In genomic region chr5:141880961-141881801, GRCh38 we compare ENCODE assay signal across 13 cellular contexts. TPM values are rescaled to one million over a fixed set of nuclear protein-coding genes. Genes with fewer than 3 reads are reported as not detected.
A peak's percentile ranks its signal among the peaks of the same experiment; 100 is the strongest.
DNase-seq lines count a peak whose midpoint lies in the region; ATAC-seq, FAIRE-seq and TF ChIP-seq lines count a peak whose summit lies in the region.
"Had no signal": no experiment of that assay in that cellular context is flagged by ENCODE, and none has a peak within 500 bp of the region (broad histone marks: within the 10 kb centered on the region; RNA-seq: fewer than 3 reads in every experiment).

No MANE protein-coding gene starts in this region.

- H3K27ac ChIP-seq in GM23248 (no peak overlapping the region), hepatocyte (no peak overlapping the region)
- H3K27ac ChIP-seq: cardiac muscle cell had no signal

- H3K4me1 Mint-ChIP-seq in WTC11 = peaks cover 49% of the 10 kb centered on the region
- peaks cover 19% of the 10 kb centered on the region for H3K4me1 Mint-ChIP-seq in activated CD4-positive, alpha-beta memory T cell treated with anti-CD3 and anti-CD28 coated beads for 36 hours (ENCODE audit: low read depth)

- H2AFZ ChIP-seq in GM23248 (no peak overlapping the region), hepatocyte (no peak overlapping the region)

- no peaks in the 10 kb centered on the region for H4K20me1 ChIP-seq in GM23248 (ENCODE audit: insufficient read depth)
- no peaks in the 10 kb centered on the region for H4K20me1 ChIP-seq in hepatocyte (ENCODE audit: insufficient read depth, poor library complexity, severe bottlenecking)

- TF ChIP-seq CTCF in WTC11 (IDR thresholded peaks at IDR 0.05) (no peak), hepatocyte (IDR thresholded peaks at IDR 0.05; ENCODE audit: poor library complexity) (no peak), D721Med (IDR thresholded peaks at IDR 0.05; ENCODE audit: insufficient read depth, missing control alignments) (no peak)

- 0 out of 2 replicates have a peak overlapping the region, but pooled peaks have one; percentile 5 for H3K4me3 Mint-ChIP-seq in WTC11
- no peak overlapping the region for H3K4me3 Mint-ChIP-seq in activated CD4-positive, alpha-beta memory T cell treated with anti-CD3 and anti-CD28 coated beads for 36 hours
- H3K4me3 Mint-ChIP-seq: activated T-cell treated with anti-CD3 and anti-CD28 coated beads, Interleukin-2, amount 50 U/mL, for 72 hours; stimulated activated memory B cell treated with anti-CD40 and anti-IgM and Interleukin-4, amounts not matched to agents 10 μg/mL and 1 μg/mL and 100 μg/mL, for 72 hours had no signal

- peak; percentile 33 for DNase-seq in GM23248
- DNase-seq in WTC11 (ENCODE audit: low spot score) = no peak
- DNase-seq in hepatocyte (ENCODE audit: low spot score) = peak; percentile 3
- DNase-seq in retina = peak; percentile 57
- no peak for DNase-seq in kidney glomerular epithelial cell (lab: John Stamatoyannopoulos, UW)
- no peak for DNase-seq in activated CD4-positive, alpha-beta memory T cell treated with anti-CD3 and anti-CD28 coated beads for 36 hours
- no peak for DNase-seq in D721Med (ENCODE audit: insufficient read length, low spot score)
- DNase-seq: activated T-cell treated with anti-CD3 and anti-CD28 coated beads, Interleukin-2, amount 50 U/mL, for 72 hours; NCI-H146 had no signal

- no peaks in the 10 kb centered on the region for H3K36me3 ChIP-seq in GM23248 (ENCODE audit: low read depth)
- H3K36me3 ChIP-seq in hepatocyte (replicated peaks; ENCODE audit: insufficient read depth, low read depth) = no peaks in the 10 kb centered on the region
- H3K36me3 ChIP-seq: cardiac muscle cell had no signal

- H3K27me3 Mint-ChIP-seq in WTC11 (ENCODE audit: low read depth) = peaks cover 6% of the 10 kb centered on the region; the same call in 1 of the 2 replicates
- peaks cover 69% of the 10 kb centered on the region for H3K27me3 Mint-ChIP-seq in activated CD4-positive, alpha-beta memory T cell treated with anti-CD3 and anti-CD28 coated beads for 36 hours

- H3K9ac ChIP-seq in GM23248 = no peak overlapping the region

- H3K4me1 ChIP-seq in GM23248 (ENCODE audit: insufficient read depth) (peaks cover 7% of the 10 kb centered on the region; the same call in 1 of the 2 replicates), hepatocyte (ENCODE audit: insufficient read depth) (peaks cover 17% of the 10 kb centered on the region)

- H3K36me3 Mint-ChIP-seq in WTC11 = peaks cover 5% of the 10 kb centered on the region; the same call in 1 of the 2 replicates
- no peaks in the 10 kb centered on the region for H3K36me3 Mint-ChIP-seq in activated CD4-positive, alpha-beta memory T cell treated with anti-CD3 and anti-CD28 coated beads for 36 hours
- H3K36me3 Mint-ChIP-seq: stimulated activated memory B cell treated with anti-CD40 and anti-IgM and Interleukin-4, amounts not matched to agents 10 μg/mL and 1 μg/mL and 100 μg/mL, for 72 hours had no signal

- CTCF ChIA-PET in WTC11 (lab: Charles Lee) = interaction anchor here (0.5 to 10.0 kb wide), 29 partner anchors 8 to 1736 kb away, joined by 3 to 406 read pairs (median 10); partner anchors contain the start of genes DELE1, PCDH12, PCDHGA10 and RNF14
- CTCF ChIA-PET in activated CD4-positive, alpha-beta memory T cell treated with anti-CD3 and anti-CD28 coated beads for 36 hours (lab: Charles Lee) = interaction anchor here (0.6 to 7.7 kb wide), 18 partner anchors 10 to 217 kb away, joined by 3 to 263 read pairs (median 8); partner anchors contain the start of genes PCDH12 and RNF14

- intact Hi-C loops in activated CD4-positive, alpha-beta memory T cell treated with anti-CD3 and anti-CD28 coated beads for 36 hours (cut with micrococcal nuclease) = no loop called here

- in situ Hi-C loops in GM23248 (cut with MboI) = loop anchor here (5.0 kb wide), 1 partner anchor 174 kb away; no protein-coding TSS in a partner anchor

- H3K9me2 ChIP-seq in GM23248 (ENCODE audit: insufficient read depth) = no peaks in the 10 kb centered on the region
- H3K9me2 ChIP-seq in hepatocyte (replicated peaks; ENCODE audit: insufficient read depth) = no peaks in the 10 kb centered on the region

- no peaks in the 10 kb centered on the region for H3K9me3 Mint-ChIP-seq in WTC11
- H3K9me3 Mint-ChIP-seq in activated CD4-positive, alpha-beta memory T cell treated with anti-CD3 and anti-CD28 coated beads for 36 hours = no peaks in the 10 kb centered on the region
- H3K9me3 Mint-ChIP-seq: activated T-cell treated with anti-CD3 and anti-CD28 coated beads, Interleukin-2, amount 50 U/mL, for 72 hours; stimulated activated memory B cell treated with anti-CD40 and anti-IgM and Interleukin-4, amounts not matched to agents 10 μg/mL and 1 μg/mL and 100 μg/mL, for 72 hours had no signal

- H3K27me3 ChIP-seq in GM23248 (replicated peaks; ENCODE audit: insufficient read depth) (peaks cover 79% of the 10 kb centered on the region), hepatocyte (peaks cover 80% of the 10 kb centered on the region)

- H3K79me2 ChIP-seq in GM23248 (ENCODE audit: insufficient read depth) = no peaks in the 10 kb centered on the region
- H3K79me2 ChIP-seq in hepatocyte = no peaks in the 10 kb centered on the region

- WGBS in GM23248 (ENCODE audit: low coverage in 1 of 2, low lambda C conversion rate in 2 of 2, missing lambda C conversion rate in 2 of 2), 2 experiments = 15 to 17% methylated on average over 8 of the region's 8 CpGs
- 52% methylated on average over 8 of the region's 8 CpGs for WGBS in hepatocyte (ENCODE audit: low lambda C conversion rate, missing lambda C conversion rate)

- H3K4me3 ChIP-seq in GM23248 = no peak overlapping the region
- H3K4me3 ChIP-seq in hepatocyte = no peak overlapping the region
- H3K4me3 ChIP-seq: cardiac muscle cell had no signal

- no peak overlapping the region for H3K27ac Mint-ChIP-seq in WTC11
- H3K27ac Mint-ChIP-seq in activated CD4-positive, alpha-beta memory T cell treated with anti-CD3 and anti-CD28 coated beads for 36 hours = no peak overlapping the region
- H3K27ac Mint-ChIP-seq: activated T-cell treated with anti-CD3 and anti-CD28 coated beads, Interleukin-2, amount 50 U/mL, for 72 hours; stimulated activated memory B cell treated with anti-CD40 and anti-IgM and Interleukin-4, amounts not matched to agents 10 μg/mL and 1 μg/mL and 100 μg/mL, for 72 hours had no signal

- peak; percentile 4; the same call in 1 of the 2 replicates for ATAC-seq in WTC11
- no peak for ATAC-seq in GM19395 (IDR thresholded peaks at IDR 0.05; ENCODE audit: unreplicated experiment)
- ATAC-seq: activated T-cell treated with anti-CD3 and anti-CD28 coated beads, Interleukin-2, amount 50 U/mL, for 72 hours; Panc1; stimulated activated memory B cell treated with anti-CD40 and anti-IgM and Interleukin-4, amounts not matched to agents 10 μg/mL and 1 μg/mL and 100 μg/mL, for 72 hours had no signal

- no peak for FAIRE-seq in D721Med (lab: Jason Lieb, UNC)

- H3F3A ChIP-seq in GM23248 (ENCODE audit: insufficient read depth) = no peaks in the 10 kb centered on the region

- H3K4me2 ChIP-seq in GM23248 (ENCODE audit: unreplicated experiment) (no peak overlapping the region), hepatocyte (no peak overlapping the region)

- H3K9me3 ChIP-seq in GM23248 (ENCODE audit: low read depth) (no peaks in the 10 kb centered on the region), hepatocyte (ENCODE audit: low read depth) (no peaks in the 10 kb centered on the region)

- POLR2A ChIA-PET in WTC11 (lab: Charles Lee) = interaction anchor here (0.7 to 7.1 kb wide), 9 partner anchors 32 to 245 kb away, joined by 3 to 66 read pairs (median 4); partner anchors contain the start of genes DELE1, HDAC3 and RELL2
- POLR2A ChIA-PET in activated CD4-positive, alpha-beta memory T cell treated with anti-CD3 and anti-CD28 coated beads for 36 hours (lab: Charles Lee) = no interaction called here

TF ChIP-seq in WTC11, 78 proteins besides CTCF, POLR2A, EP300 and RAD21 (continues in another document):
- TF ChIP-seq FOXP1 (CRISPR knock-in tag; IDR thresholded peaks at IDR 0.05; ENCODE audit: borderline replicate concordance) (no peak), ETV6 (CRISPR knock-in tag; IDR thresholded peaks at IDR 0.05) (no peak), ATF6 (CRISPR knock-in tag; IDR thresholded peaks at IDR 0.05) (no peak), GRHL2 (CRISPR knock-in tag; IDR thresholded peaks at IDR 0.05; ENCODE audit: insufficient replicate concordance, severe bottlenecking) (no peak)

RNA-seq across cellular contexts. Expression of gene PCDH1, which starts 3.0 kb away (rescaled TPM):
- total RNA-seq in GM23248 (2014; rRNA removed; shearing (Covaris generic)) = 3.5 and 10.9 TPM in 2 replicates
- 1.6 and 2.4 TPM in 2 replicates for polyA plus RNA-seq in GM23248 (2016; fragmentation: Nextera tagmentation; extraction: Ambion mirVana)
- 105 to 108 TPM (median 108 TPM) in 3 replicates for total RNA-seq in WTC11 (2021)
- 10.5 and 10.8 TPM in 2 replicates for total RNA-seq in hepatocyte
- 6.2 and 8.6 TPM in 2 replicates for polyA plus RNA-seq in hepatocyte
- not detected for total RNA-seq in activated CD4-positive, alpha-beta memory T cell treated with anti-CD3 and anti-CD28 coated beads for 36 hours

RNA-seq across cellular contexts. Expression of gene DELE1, which starts 42.5 kb away (rescaled TPM):
- 39.5 and 47.9 TPM in 2 replicates for total RNA-seq in GM23248 (2014; rRNA removed; shearing (Covaris generic))
- polyA plus RNA-seq in GM23248 (2016; fragmentation: Nextera tagmentation; extraction: Ambion mirVana) = 28.9 and 35.1 TPM in 2 replicates
- 79.3 to 83.8 TPM (median 81.5 TPM) in 3 replicates for total RNA-seq in WTC11 (2021)
- 57.2 and 62.0 TPM in 2 replicates for total RNA-seq in hepatocyte
- polyA plus RNA-seq in hepatocyte = 31.5 and 32.6 TPM in 2 replicates
- 10 to 100 TPM; 49.3 to 51.5 TPM for total RNA-seq in activated CD4-positive, alpha-beta memory T cell treated with anti-CD3 and anti-CD28 coated beads for 36 hours

Comparison
In these comparisons a context has a peak if more than half of its experiments do, and no peak if none do; other contexts are left out.
1. DNase-seq: peak in GM23248 (single experiment), hepatocyte (single experiment) and retina (single experiment); none in WTC11 (single experiment), kidney glomerular epithelial cell (single experiment), activated CD4-positive, alpha-beta memory T cell treated with anti-CD3 and anti-CD28 coated beads for 36 hours (single experiment) and D721Med (single experiment).